10 cellular contexts compared by ENCODE assay signal in genomic region chr3:186425788-186426730, GRCh38.
DNase-seq lines count a peak whose midpoint lies in the region; ATAC-seq and TF ChIP-seq lines count a peak whose summit lies in the region.
"Had no signal": no experiment of that assay in that cellular context is flagged by ENCODE, and none has a peak within 500 bp of the region (broad histone marks: within the 10 kb centered on the region; RNA-seq: fewer than 3 reads in every experiment).

No MANE protein-coding gene starts in this region.

- TF ChIP-seq EP300 in SK-N-SH (IDR thresholded peaks at IDR 0.05; ENCODE audit: borderline replicate concordance in 1 of 2, low read depth in 1 of 2, low read length in 1 of 2): no peak

- H3K27me3 ChIP-seq in SK-N-SH (ENCODE audit: insufficient read depth) (no peaks in the 10 kb centered on the region), Panc1 (ENCODE audit: control insufficient read depth, insufficient read depth, low read length) (peaks cover 12% of the 10 kb centered on the region), tibial artery (no peaks in the 10 kb centered on the region)

- in situ Hi-C loops in Panc1 (cut with HindIII; ENCODE audit: low pct_unique_long_range_greater_than_20kb, low sequenced_read_pairs): no loop called here

- TF ChIP-seq CTCF in SK-N-SH (IDR thresholded peaks at IDR 0.05) (no peak; the same call in 1 of the 2 replicates), Panc1 (IDR thresholded peaks at IDR 0.05) (peak; percentile 23; the same call in 1 of the 2 replicates), foreskin fibroblast (IDR thresholded peaks at IDR 0.05; ENCODE audit: low read depth, low read length) (peak; percentile 49), tibial artery (IDR thresholded peaks at IDR 0.05) (peak; percentile 30 to 33)

- H3K27ac ChIP-seq in SK-N-SH (ENCODE audit: low read depth in 2 of 2, low read length in 1 of 2) (no peak overlapping the region), Panc1 (ENCODE audit: low read length) (no peak overlapping the region), tibial artery (peak overlapping the region; percentile 29 to 49)

- no peak overlapping the region for H3K4me2 ChIP-seq in SK-N-SH

- ATAC-seq in SK-N-SH treated with all-trans-retinoic acid at 6 μM for 48 hours (peak; percentile 77), Panc1 (peak; percentile 60; the same call in 1 of the 2 replicates)

- H3K79me2 ChIP-seq in SK-N-SH (ENCODE audit: insufficient read depth): no peaks in the 10 kb centered on the region

- H3K4me1 ChIP-seq in SK-N-SH (ENCODE audit: control insufficient read depth in 1 of 2, insufficient read depth in 2 of 2, low read depth in 1 of 2, low read length in 1 of 2) (peaks cover 0 to 7% of the 10 kb centered on the region in 2 experiments; a peak in 1 of 4 replicates), Panc1 (ENCODE audit: control insufficient read depth, insufficient read depth, low read length) (no peaks in the 10 kb centered on the region), tibial artery (peaks cover 0 to 31% (median 11%) of the 10 kb centered on the region in 4 donors)

- H3K9ac ChIP-seq in SK-N-SH: no peak overlapping the region

- no peaks in the 10 kb centered on the region for H3K9me2 ChIP-seq in SK-N-SH

- DNase-seq in SK-N-SH (no peak), Panc1 (ENCODE audit: low read depth, low spot score) (no peak), foreskin fibroblast (peak; percentile 41 to 70), tibial artery (no peak), GF-D8 (lab: John Stamatoyannopoulos, UW) (no peak), SK-N-DZ (ENCODE audit: low spot score) (no peak)
- no peak for DNase-seq in activated CD8-positive, alpha-beta memory T cell treated with anti-CD3 and anti-CD28 coated beads, Interleukin-2, amount 50 U/mL, for 4 hours
- DNase-seq: activated naive CD4-positive, alpha-beta T cell; COR-L47 had no signal

- intact Hi-C loops in Panc1 (cut with micrococcal nuclease; ENCODE audit: unreplicated experiment): no loop called here
- intact Hi-C loops in tibial artery (cut with DNase I; ENCODE audit: low total_unique reads): loop anchor here (10.0 kb wide), 1 partner anchor 69 kb away; no protein-coding TSS in a partner anchor

- 73% methylated on average over 10 of the region's 10 CpGs for WGBS in SK-N-SH (ENCODE audit: low lambda C conversion rate)

- BruUV-seq in Panc1 (replicated peaks; lab: Mats Ljungman, UMichigan): no TSS peak

- H3K9me3 ChIP-seq in SK-N-SH: no peaks in the 10 kb centered on the region
- no peaks in the 10 kb centered on the region for H3K9me3 ChIP-seq in Panc1 (ENCODE audit: control insufficient read depth, insufficient read depth, low read depth, low read length)
- no peaks in the 10 kb centered on the region for H3K9me3 ChIP-seq in tibial artery

- H4K20me1 ChIP-seq in SK-N-SH (ENCODE audit: insufficient read depth): no peaks in the 10 kb centered on the region

- H2AFZ ChIP-seq in SK-N-SH (ENCODE audit: low read depth): no peak overlapping the region

- no peak for TF ChIP-seq RAD21 in SK-N-SH (IDR thresholded peaks at IDR 0.05; ENCODE audit: low read length)

- H3K4me3 ChIP-seq in SK-N-SH (ENCODE audit: low read depth in 2 of 2, low read length in 1 of 2): no peak overlapping the region
- H3K4me3 ChIP-seq in Panc1 (ENCODE audit: low read depth in 2 of 2, low read length in 2 of 2): no peak overlapping the region
- no peak overlapping the region for H3K4me3 ChIP-seq in foreskin fibroblast (ENCODE audit: low read depth in 1 of 2, low read length in 2 of 2)
- no peak overlapping the region for H3K4me3 ChIP-seq in tibial artery

- no peaks in the 10 kb centered on the region for H3F3A ChIP-seq in SK-N-SH (replicated peaks; ENCODE audit: insufficient read depth)

- CTCF ChIA-PET in SK-N-SH (lab: Yijun Ruan, JAX): interaction anchor here (1.1 to 1.6 kb wide), 3 partner anchors 8 to 28 kb away, joined by 3 to 4 read pairs (median 3); no protein-coding TSS in a partner anchor
- CTCF ChIA-PET in Panc1 (lab: Charles Lee): no interaction called here

- H3K36me3 ChIP-seq in SK-N-SH (replicated peaks in 1 of 2; ENCODE audit: control insufficient read depth in 1 of 2, insufficient read depth in 2 of 2, low read length in 1 of 2): no peaks in the 10 kb centered on the region
- no peaks in the 10 kb centered on the region for H3K36me3 ChIP-seq in Panc1 (ENCODE audit: control insufficient read depth, insufficient read depth, low read length)
- no peaks in the 10 kb centered on the region for H3K36me3 ChIP-seq in tibial artery

- POLR2A ChIA-PET in SK-N-SH (lab: Yijun Ruan, JAX) (no interaction called here), Panc1 (lab: Charles Lee) (no interaction called here)

TF ChIP-seq in SK-N-SH treated with all-trans-retinoic acid at 6 μM for 48 hours, 23 proteins besides CTCF, POLR2A, EP300 and RAD21 (continues in another document):
- TF ChIP-seq BACH2 (CRISPR knock-in tag; IDR thresholded peaks at IDR 0.05; ENCODE audit: borderline replicate concordance) (no peak), ZNF565 (CRISPR knock-in tag; conservative IDR thresholded peaks at IDR 0.05; ENCODE audit: low read depth) (no peak), ZFP30 (CRISPR knock-in tag; IDR thresholded peaks at IDR 0.05) (no peak), PATZ1 (CRISPR knock-in tag; IDR thresholded peaks at IDR 0.05; ENCODE audit: borderline replicate concordance) (no peak), TCF4 (CRISPR knock-in tag; IDR thresholded peaks at IDR 0.05; ENCODE audit: borderline replicate concordance) (no peak), TOX (CRISPR knock-in tag; IDR thresholded peaks at IDR 0.05; ENCODE audit: borderline replicate concordance) (no peak)

TF ChIP-seq in SK-N-SH, 30 proteins besides CTCF, POLR2A, EP300 and RAD21:
- TF ChIP-seq ELF1 (IDR thresholded peaks at IDR 0.05) (no peak), GABPA (IDR thresholded peaks at IDR 0.05; ENCODE audit: low read depth) (no peak), JUND (IDR thresholded peaks at IDR 0.05) (no peak), CHD2 (IDR thresholded peaks at IDR 0.05; ENCODE audit: low read length, partially characterized antibody) (no peak), YY1 (IDR thresholded peaks at IDR 0.05; ENCODE audit: low read depth) (no peak), FOXM1 (IDR thresholded peaks at IDR 0.05; ENCODE audit: low read depth) (no peak), TEAD4 (IDR thresholded peaks at IDR 0.05; ENCODE audit: borderline replicate concordance, insufficient read depth) (no peak), SMC3 (IDR thresholded peaks at IDR 0.05; ENCODE audit: low read depth, low read length) (no peak), FOXJ3 (CRISPR knock-in tag; IDR thresholded peaks at IDR 0.05) (no peak), SIN3A (IDR thresholded peaks at IDR 0.05; ENCODE audit: borderline replicate concordance, low read depth, low read length) (no peak), FOSL2 (IDR thresholded peaks at IDR 0.05; ENCODE audit: borderline replicate concordance, low read depth) (no peak), GATA2 (CRISPR knock-in tag; IDR thresholded peaks at IDR 0.05) (no peak), NFIC (IDR thresholded peaks at IDR 0.05; ENCODE audit: borderline replicate concordance) (no peak), PBX3 (IDR thresholded peaks at IDR 0.05) (no peak), USF2 (IDR thresholded peaks at IDR 0.05; ENCODE audit: borderline replicate concordance, low read depth, low read length) (no peak), MEF2A (IDR thresholded peaks at IDR 0.05; ENCODE audit: borderline replicate concordance, low read depth) (no peak), IRF3 (IDR thresholded peaks at IDR 0.05; ENCODE audit: low read depth, low read length) (no peak), RXRA (IDR thresholded peaks at IDR 0.05; ENCODE audit: borderline replicate concordance, low read depth) (no peak), MAX (IDR thresholded peaks at IDR 0.05; ENCODE audit: low read depth) (no peak)

Comparison
In these comparisons a context has a peak if more than half of its experiments do, and no peak if none do; other contexts are left out.
1. DNase-seq: peak in foreskin fibroblast (2 of 2); none in SK-N-SH (single experiment), Panc1 (single experiment), tibial artery (0 of 2), activated CD8-positive, alpha-beta memory T cell treated with anti-CD3 and anti-CD28 coated beads, Interleukin-2, amount 50 U/mL, for 4 hours (single experiment), GF-D8 (single experiment) and SK-N-DZ (single experiment).
2. H3K27ac ChIP-seq: peak in tibial artery (2 of 2); none in SK-N-SH (0 of 2) and Panc1 (single experiment).